ENCODE assay signal across 19 cellular contexts in the genomic region with DNA sequence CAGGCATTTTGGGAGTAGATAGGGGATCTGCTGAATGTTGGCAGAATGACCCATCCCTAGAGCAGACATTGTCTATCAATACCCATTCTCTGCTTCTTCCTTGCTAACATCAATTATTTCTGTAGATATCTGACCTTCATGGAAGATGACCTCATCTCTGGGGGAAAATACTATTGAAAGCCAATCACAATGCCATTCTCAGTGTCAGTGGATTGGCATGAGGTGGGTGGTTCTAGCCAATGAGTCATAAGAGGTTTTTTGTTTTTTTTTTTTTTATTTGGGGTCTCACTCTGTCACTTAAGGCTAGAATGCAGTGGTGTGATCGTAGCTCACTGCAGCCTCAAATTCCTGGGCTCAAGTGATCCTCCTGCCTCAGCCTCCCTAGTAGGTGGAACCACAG. TPM values are rescaled to one million over a fixed set of nuclear protein-coding genes. Genes with fewer than 3 reads are reported as not detected.
A peak's percentile ranks its signal among the peaks of the same experiment; 100 is the strongest.
DNase-seq lines count a peak whose midpoint lies in the region; ATAC-seq, FAIRE-seq and TF ChIP-seq lines count a peak whose summit lies in the region.
"Had no signal": no experiment of that assay in that cellular context is flagged by ENCODE, and none has a peak within 500 bp of the region (broad histone marks: within the 10 kb centered on the region; RNA-seq: fewer than 3 reads in every experiment).

No MANE protein-coding gene starts in this region.

- peaks cover 4% of the 10 kb centered on the region for H3K4me1 Mint-ChIP-seq in activated CD8-positive, alpha-beta T cell treated with anti-CD3 and anti-CD28 coated beads for 36 hours (ENCODE audit: low read depth)
- H3K4me1 Mint-ChIP-seq in activated CD8-positive, alpha-beta T cell treated with anti-CD3 and anti-CD28 coated beads, Interleukin-2, amount 10 ng/mL, durations not matched to agents 7 days and 5 days (ENCODE audit: low read depth): no peaks in the 10 kb centered on the region
- H3K4me1 Mint-ChIP-seq in nephron progenitor cell: peaks cover 7% of the 10 kb centered on the region
- peaks cover 3% of the 10 kb centered on the region for H3K4me1 Mint-ChIP-seq in progenitor cell of endocrine pancreas (ENCODE audit: low read depth)
- H3K4me1 Mint-ChIP-seq: activated naive CD8-positive, alpha-beta T cell treated with anti-CD3 and anti-CD28 coated beads, Interleukin-2, amount 10 ng/mL, durations not matched to agents 7 days and 5 days; memory B cell had no signal

- peaks cover 31% of the 10 kb centered on the region for H3K4me1 ChIP-seq in keratinocyte (ENCODE audit: control insufficient read depth, extremely low read depth, insufficient read depth, low read length)
- H3K4me1 ChIP-seq in tibial nerve: peaks cover 0 to 36% (median 11%) of the 10 kb centered on the region in 4 donors
- H3K4me1 ChIP-seq in neuronal stem cell (ENCODE audit: control insufficient read depth in 2 of 2, insufficient read depth in 1 of 2, low read depth in 1 of 2, low read length in 2 of 2): peaks cover 0 to 2% of the 10 kb centered on the region in 2 donors
- H3K4me1 ChIP-seq: Caco-2 had no signal

- no peak overlapping the region for H2AFZ ChIP-seq in keratinocyte (ENCODE audit: control insufficient read depth, low read length)
- H2AFZ ChIP-seq in neuronal stem cell (ENCODE audit: low read length): no peak overlapping the region

- no peak overlapping the region for H3K18ac ChIP-seq in neuronal stem cell (ENCODE audit: low read length)

- CTCF ChIA-PET in activated CD8-positive, alpha-beta T cell treated with anti-CD3 and anti-CD28 coated beads for 36 hours (lab: Charles Lee): interaction anchor here (1.0 kb wide), 1 partner anchor 11 kb away, joined by 3 read pairs; no protein-coding TSS in a partner anchor
- CTCF ChIA-PET in activated CD8-positive, alpha-beta T cell treated with anti-CD3 and anti-CD28 coated beads, Interleukin-2, amount 10 ng/mL, durations not matched to agents 7 days and 5 days (lab: Charles Lee): interaction anchor here (1.3 to 1.5 kb wide), 2 partner anchors 11 to 43 kb away, joined by 3 to 6 read pairs; partner anchors contain the start of gene SNX19

- H3K27me3 Mint-ChIP-seq in activated CD8-positive, alpha-beta T cell treated with anti-CD3 and anti-CD28 coated beads for 36 hours: no peaks in the 10 kb centered on the region
- H3K27me3 Mint-ChIP-seq in activated CD8-positive, alpha-beta T cell treated with anti-CD3 and anti-CD28 coated beads, Interleukin-2, amount 10 ng/mL, durations not matched to agents 7 days and 5 days (ENCODE audit: low read depth): no peaks in the 10 kb centered on the region
- H3K27me3 Mint-ChIP-seq in nephron progenitor cell (ENCODE audit: low read depth, poor library complexity): no peaks in the 10 kb centered on the region
- no peaks in the 10 kb centered on the region for H3K27me3 Mint-ChIP-seq in progenitor cell of endocrine pancreas
- H3K27me3 Mint-ChIP-seq: activated naive CD8-positive, alpha-beta T cell treated with anti-CD3 and anti-CD28 coated beads, Interleukin-2, amount 10 ng/mL, durations not matched to agents 7 days and 5 days; memory B cell had no signal

- H3K4me3 ChIP-seq in keratinocyte (ENCODE audit: control insufficient read depth in 2 of 3, extremely low read depth in 1 of 3, insufficient read depth in 2 of 3, low read depth in 1 of 3, low read length in 3 of 3): no peak overlapping the region
- no peak overlapping the region for H3K4me3 ChIP-seq in tibial nerve
- H3K4me3 ChIP-seq in neuronal stem cell (ENCODE audit: low read length in 2 of 2): no peak overlapping the region
- H3K4me3 ChIP-seq: suprapubic skin had no signal

- H3K27me3 ChIP-seq in keratinocyte (ENCODE audit: control insufficient read depth, extremely low read depth, insufficient read depth, low read length): no peaks in the 10 kb centered on the region
- no peaks in the 10 kb centered on the region for H3K27me3 ChIP-seq in tibial nerve
- H3K27me3 ChIP-seq in neuronal stem cell (ENCODE audit: control insufficient read depth in 3 of 3, insufficient read depth in 3 of 3, low read depth in 1 of 3, low read length in 3 of 3): no peaks in the 10 kb centered on the region
- H3K27me3 ChIP-seq: suprapubic skin had no signal

- H4K91ac ChIP-seq in neuronal stem cell (ENCODE audit: low read depth, low read length, poor library complexity): no peak overlapping the region

- H3K36me3 Mint-ChIP-seq in activated CD8-positive, alpha-beta T cell treated with anti-CD3 and anti-CD28 coated beads for 36 hours (ENCODE audit: low read depth): peaks cover 22% of the 10 kb centered on the region
- H3K36me3 Mint-ChIP-seq in activated CD8-positive, alpha-beta T cell treated with anti-CD3 and anti-CD28 coated beads, Interleukin-2, amount 10 ng/mL, durations not matched to agents 7 days and 5 days (ENCODE audit: low read depth): peaks cover 51% of the 10 kb centered on the region
- H3K36me3 Mint-ChIP-seq in nephron progenitor cell (ENCODE audit: low read depth) (peaks cover 42% of the 10 kb centered on the region), progenitor cell of endocrine pancreas (ENCODE audit: insufficient read depth) (peaks cover 7% of the 10 kb centered on the region)

- no peak overlapping the region for H3K23ac ChIP-seq in neuronal stem cell (ENCODE audit: low read depth, low read length, poor library complexity)

- no peak overlapping the region for H2BK120ac ChIP-seq in neuronal stem cell (ENCODE audit: low read depth, low read length)

- H3K9me3 ChIP-seq in keratinocyte (ENCODE audit: control insufficient read depth, low read depth, low read length): no peaks in the 10 kb centered on the region
- no peaks in the 10 kb centered on the region for H3K9me3 ChIP-seq in tibial nerve
- H3K9me3 ChIP-seq in neuronal stem cell (replicated peaks in 1 of 2; ENCODE audit: control insufficient read depth in 2 of 2, insufficient read depth in 1 of 2, low read depth in 1 of 2, low read length in 2 of 2): no peaks in the 10 kb centered on the region
- H3K9me3 ChIP-seq: Caco-2, suprapubic skin had no signal

- no peak overlapping the region for H4K8ac ChIP-seq in neuronal stem cell (ENCODE audit: low read depth, low read length)

- H3K9me1 ChIP-seq in keratinocyte (ENCODE audit: control insufficient read depth, extremely low read depth, insufficient read depth, low read length): peaks cover 4% of the 10 kb centered on the region

- peak overlapping the region; percentile 62 for H3K27ac ChIP-seq in keratinocyte (ENCODE audit: control insufficient read depth, insufficient read depth, low read length)
- H3K27ac ChIP-seq in tibial nerve: peak overlapping the region in 3 of 4 donors; percentile 54 to 88 (median 74)
- H3K27ac ChIP-seq in neuronal stem cell (replicated peaks; ENCODE audit: low read length): no peak overlapping the region
- H3K27ac ChIP-seq: 22Rv1, HL-60, suprapubic skin had no signal

- WGBS in tibial nerve, 2 donors: 56 to 68% methylated on average over 1 of the region's 1 CpG
- no CpG with 5 or more reads among the region's 1 CpG for WGBS in neuronal stem cell (ENCODE audit: extremely low coverage in 2 of 2, insufficient read length in 2 of 2, insufficient replicate concordance in 1 of 2), 2 donors

- H2BK12ac ChIP-seq in neuronal stem cell (ENCODE audit: low read length): no peak overlapping the region

- DNase-seq in activated CD8-positive, alpha-beta T cell treated with anti-CD3 and anti-CD28 coated beads for 36 hours: no peak
- no peak for DNase-seq in activated CD8-positive, alpha-beta T cell treated with anti-CD3 and anti-CD28 coated beads, Interleukin-2, amount 10 ng/mL, durations not matched to agents 7 days and 5 days
- DNase-seq in astrocyte of the hippocampus (ENCODE audit: low read depth, low spot score) (peak; percentile 72), keratinocyte (ENCODE audit: low read depth, low spot score) (no peak), tibial nerve (ENCODE audit: low spot score in 2 of 2) (no peak), neuronal stem cell (ENCODE audit: low spot score) (no peak), nephron progenitor cell (no peak), progenitor cell of endocrine pancreas (ENCODE audit: low spot score, unreplicated experiment) (no peak)
- DNase-seq: activated naive CD8-positive, alpha-beta T cell treated with anti-CD3 and anti-CD28 coated beads, Interleukin-2, amount 10 ng/mL, durations not matched to agents 7 days and 5 days; Caco-2; effector CD8-positive, alpha-beta T cell; MV-4-11; NCI-H345; retina had no signal

- H3K4me2 ChIP-seq in keratinocyte (ENCODE audit: control insufficient read depth, extremely low read depth, insufficient read depth, low read depth, low read length) (no peak overlapping the region), neuronal stem cell (ENCODE audit: insufficient read depth, low read length, poor library complexity, severe bottlenecking) (no peak overlapping the region)

- H3K9ac ChIP-seq in keratinocyte (ENCODE audit: control insufficient read depth, extremely low read depth, insufficient read depth, low read length) (no peak overlapping the region), neuronal stem cell (ENCODE audit: low read depth, low read length, poor library complexity) (no peak overlapping the region)

- H3K4me3 Mint-ChIP-seq in activated CD8-positive, alpha-beta T cell treated with anti-CD3 and anti-CD28 coated beads for 36 hours: no peak overlapping the region
- H3K4me3 Mint-ChIP-seq in activated CD8-positive, alpha-beta T cell treated with anti-CD3 and anti-CD28 coated beads, Interleukin-2, amount 10 ng/mL, durations not matched to agents 7 days and 5 days: no peak overlapping the region
- H3K4me3 Mint-ChIP-seq in nephron progenitor cell: no peak overlapping the region
- no peak overlapping the region for H3K4me3 Mint-ChIP-seq in progenitor cell of endocrine pancreas (ENCODE audit: low read depth)
- H3K4me3 Mint-ChIP-seq: activated naive CD8-positive, alpha-beta T cell treated with anti-CD3 and anti-CD28 coated beads, Interleukin-2, amount 10 ng/mL, durations not matched to agents 7 days and 5 days; memory B cell had no signal

- intact Hi-C loops in activated CD8-positive, alpha-beta T cell treated with anti-CD3 and anti-CD28 coated beads for 36 hours (cut with micrococcal nuclease): no loop called here

- no peak overlapping the region for H3K4ac ChIP-seq in neuronal stem cell (ENCODE audit: low read length)

- H3K14ac ChIP-seq in neuronal stem cell (ENCODE audit: low read length): no peak overlapping the region

- no peak for TF ChIP-seq CTCF in activated CD8-positive, alpha-beta T cell treated with anti-CD3 and anti-CD28 coated beads for 36 hours (IDR thresholded peaks at IDR 0.05)
- TF ChIP-seq CTCF in keratinocyte (optimal IDR thresholded peaks at IDR 0.05 in 1 of 3, IDR thresholded peaks at IDR 0.05 in 1 of 3, conservative IDR thresholded peaks at IDR 0.05 in 1 of 3; ENCODE audit: extremely low read depth in 1 of 3, insufficient read depth in 2 of 3, low read length in 3 of 3): no peak
- no peak for TF ChIP-seq CTCF in tibial nerve (IDR thresholded peaks at IDR 0.05)
- no peak for TF ChIP-seq CTCF in nephron progenitor cell (IDR thresholded peaks at IDR 0.05)
- TF ChIP-seq CTCF in progenitor cell of endocrine pancreas (IDR thresholded peaks at IDR 0.05; ENCODE audit: unreplicated experiment): no peak

- dilution Hi-C loops in keratinocyte (cut with MboI; ENCODE audit: extremely low pct_ligation_motif_present, low sequenced_read_pairs): no loop called here

- H4K20me1 ChIP-seq in keratinocyte (ENCODE audit: control insufficient read depth, extremely low read depth, insufficient read depth, low read length): no peaks in the 10 kb centered on the region

- no peaks in the 10 kb centered on the region for H3K9me3 Mint-ChIP-seq in activated CD8-positive, alpha-beta T cell treated with anti-CD3 and anti-CD28 coated beads for 36 hours
- H3K9me3 Mint-ChIP-seq in activated CD8-positive, alpha-beta T cell treated with anti-CD3 and anti-CD28 coated beads, Interleukin-2, amount 10 ng/mL, durations not matched to agents 7 days and 5 days (ENCODE audit: insufficient read depth): no peaks in the 10 kb centered on the region
- H3K9me3 Mint-ChIP-seq in nephron progenitor cell (no peaks in the 10 kb centered on the region), progenitor cell of endocrine pancreas (ENCODE audit: low read depth) (no peaks in the 10 kb centered on the region)
- H3K9me3 Mint-ChIP-seq: activated naive CD8-positive, alpha-beta T cell treated with anti-CD3 and anti-CD28 coated beads, Interleukin-2, amount 10 ng/mL, durations not matched to agents 7 days and 5 days; memory B cell had no signal

- POLR2A ChIA-PET in activated CD8-positive, alpha-beta T cell treated with anti-CD3 and anti-CD28 coated beads for 36 hours (lab: Charles Lee): no interaction called here
- POLR2A ChIA-PET in activated CD8-positive, alpha-beta T cell treated with anti-CD3 and anti-CD28 coated beads, Interleukin-2, amount 10 ng/mL, durations not matched to agents 7 days and 5 days (lab: Charles Lee): interaction anchor here (0.7 kb wide), 1 partner anchor 11 kb away, joined by 3 read pairs; no protein-coding TSS in a partner anchor

- H2BK5ac ChIP-seq in neuronal stem cell (ENCODE audit: low read length): no peak overlapping the region

- no peak for TF ChIP-seq EP300 in tibial nerve (IDR thresholded peaks at IDR 0.05)

- H3K79me1 ChIP-seq in neuronal stem cell (ENCODE audit: low read depth, low read length): no peaks in the 10 kb centered on the region

- ATAC-seq in activated CD8-positive, alpha-beta T cell treated with anti-CD3 and anti-CD28 coated beads for 36 hours: peak; percentile 13
- ATAC-seq in activated CD8-positive, alpha-beta T cell treated with anti-CD3 and anti-CD28 coated beads, Interleukin-2, amount 10 ng/mL, durations not matched to agents 7 days and 5 days: no peak
- ATAC-seq: Panc1 had no signal

- H3K36me3 ChIP-seq in keratinocyte (ENCODE audit: control insufficient read depth in 2 of 2, extremely low read depth in 1 of 2, insufficient read depth in 2 of 2, low read length in 2 of 2): peaks cover 20 to 21% of the 10 kb centered on the region in 2 experiments
- peaks cover 0 to 51% (median 0%) of the 10 kb centered on the region in 3 donors for H3K36me3 ChIP-seq in tibial nerve
- peaks cover 14 to 82% of the 10 kb centered on the region in 2 donors for H3K36me3 ChIP-seq in neuronal stem cell (replicated peaks in 1 of 2; ENCODE audit: control insufficient read depth in 2 of 2, insufficient read depth in 2 of 2, low read length in 2 of 2)

- no peaks in the 10 kb centered on the region for H3K79me2 ChIP-seq in keratinocyte (ENCODE audit: control insufficient read depth, insufficient read depth, low read length)

- no peak overlapping the region for H3K27ac Mint-ChIP-seq in activated CD8-positive, alpha-beta T cell treated with anti-CD3 and anti-CD28 coated beads for 36 hours
- no peak overlapping the region for H3K27ac Mint-ChIP-seq in activated CD8-positive, alpha-beta T cell treated with anti-CD3 and anti-CD28 coated beads, Interleukin-2, amount 10 ng/mL, durations not matched to agents 7 days and 5 days
- H3K27ac Mint-ChIP-seq in nephron progenitor cell (no peak overlapping the region), progenitor cell of endocrine pancreas (no peak overlapping the region)
- H3K27ac Mint-ChIP-seq: activated naive CD8-positive, alpha-beta T cell treated with anti-CD3 and anti-CD28 coated beads, Interleukin-2, amount 10 ng/mL, durations not matched to agents 7 days and 5 days; memory B cell had no signal

- FAIRE-seq in keratinocyte (lab: Jason Lieb, UNC): peak; percentile 29

- no peak overlapping the region for H2BK15ac ChIP-seq in neuronal stem cell (ENCODE audit: low read length)

- H2AK5ac ChIP-seq in neuronal stem cell (ENCODE audit: low read depth, low read length): no peak overlapping the region

- no peak for TF ChIP-seq POLR2A in tibial nerve (IDR thresholded peaks at IDR 0.05)

RNA-seq across cellular contexts. Expression of gene SNX19, which starts 42.5 kb away (rescaled TPM):
- total RNA-seq in activated CD8-positive, alpha-beta T cell treated with anti-CD3 and anti-CD28 coated beads for 36 hours: 10 to 100 TPM; 20.9 to 22.7 TPM
- total RNA-seq in activated CD8-positive, alpha-beta T cell treated with anti-CD3 and anti-CD28 coated beads, Interleukin-2, amount 10 ng/mL, durations not matched to agents 7 days and 5 days: 10 to 100 TPM; 40.7 to 41.0 TPM
- polyA plus RNA-seq in keratinocyte: 25.7 to 44.0 TPM (median 29.1 TPM) in 3 replicates
- polyA plus RNA-seq in keratinocyte (2011; ENCODE audit: low read depth): 11.2 TPM
- 18.5 and 26.2 TPM in 2 replicates for polyA plus RNA-seq in keratinocyte (2011; cell fraction: cytosol; rRNA removed)
- 83.1 and 92.1 TPM in 2 replicates for polyA plus RNA-seq in keratinocyte (2011; cell fraction: nucleus; rRNA removed)
- polyA plus RNA-seq in keratinocyte (2012; ENCODE audit: low replicate concordance): 20.9 and 29.7 TPM in 2 replicates
- polyA minus RNA-seq in keratinocyte: 125 to 158 TPM (median 138 TPM) in 3 replicates
- polyA minus RNA-seq in keratinocyte (2011; cell fraction: cytosol; rRNA and poly(A)+ RNA removed): 33.6 TPM
- polyA minus RNA-seq in keratinocyte (2011; cell fraction: nucleus; rRNA and poly(A)+ RNA removed): 124 and 198 TPM in 2 replicates
- total RNA-seq in tibial nerve (100 to 1,000 TPM in 3 of 4 donors, 10 to 100 TPM in 1; 94.2 to 141 (median 105) TPM), progenitor cell of endocrine pancreas (55.8 and 56.3 TPM in 2 replicates)
- 15.4 TPM for polyA plus RNA-seq in neuronal stem cell (2013, experiment 1 of 2)
- 14.7 TPM for polyA plus RNA-seq in neuronal stem cell (2013, experiment 2 of 2)
